Comparison of ENCODE assay signal across 1 cellular context in the genomic region with DNA sequence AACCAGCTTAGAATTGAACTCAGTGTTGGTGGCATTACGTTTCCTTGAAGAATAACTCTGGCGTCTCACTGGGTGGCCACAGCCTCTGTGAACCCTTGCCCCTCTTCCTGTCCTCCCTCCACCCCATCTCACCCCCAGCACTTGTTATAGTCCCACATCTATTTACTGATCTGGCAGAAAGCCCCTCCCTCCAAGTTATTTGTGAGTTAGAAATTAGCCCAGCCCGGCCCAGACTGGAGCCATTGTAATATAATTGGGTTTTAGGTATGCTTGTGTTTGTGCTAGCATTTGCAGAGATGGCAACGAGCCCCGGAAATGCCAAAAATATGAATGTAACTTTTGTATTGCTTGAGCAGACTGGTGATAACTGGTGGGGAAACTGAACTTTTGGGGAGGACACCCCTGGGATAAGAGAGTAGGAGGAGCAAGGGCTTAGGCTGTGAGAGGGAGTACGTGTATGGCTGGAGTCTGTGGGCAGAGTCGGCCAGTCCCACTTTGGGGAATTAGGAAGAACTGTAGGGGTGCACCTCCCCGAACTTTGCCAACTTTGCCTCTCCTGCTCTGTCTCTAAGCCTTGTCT.
TF ChIP-seq lines count a peak whose summit lies in the region.

No MANE protein-coding gene starts in this region.

TF ChIP-seq in IMR-90, 13 proteins besides CTCF, POLR2A, EP300 and RAD21:
- no peak for TF ChIP-seq CEBPB (IDR thresholded peaks at IDR 0.05; ENCODE audit: low read depth, low read length)
- TF ChIP-seq CHD1 (IDR thresholded peaks at IDR 0.05; ENCODE audit: low read depth, low read length): no peak
- no peak for TF ChIP-seq NFE2L2 (IDR thresholded peaks at IDR 0.05; ENCODE audit: low read depth, low read length)
- no peak for TF ChIP-seq RCOR1 (IDR thresholded peaks at IDR 0.05; ENCODE audit: insufficient replicate concordance, low read length)
- TF ChIP-seq, protein P1, sequence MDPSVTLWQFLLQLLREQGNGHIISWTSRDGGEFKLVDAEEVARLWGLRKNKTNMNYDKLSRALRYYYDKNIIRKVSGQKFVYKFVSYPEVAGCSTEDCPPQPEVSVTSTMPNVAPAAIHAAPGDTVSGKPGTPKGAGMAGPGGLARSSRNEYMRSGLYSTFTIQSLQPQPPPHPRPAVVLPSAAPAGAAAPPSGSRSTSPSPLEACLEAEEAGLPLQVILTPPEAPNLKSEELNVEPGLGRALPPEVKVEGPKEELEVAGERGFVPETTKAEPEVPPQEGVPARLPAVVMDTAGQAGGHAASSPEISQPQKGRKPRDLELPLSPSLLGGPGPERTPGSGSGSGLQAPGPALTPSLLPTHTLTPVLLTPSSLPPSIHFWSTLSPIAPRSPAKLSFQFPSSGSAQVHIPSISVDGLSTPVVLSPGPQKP (IDR thresholded peaks at IDR 0.05; ENCODE audit: borderline replicate concordance, low read depth, low read length): no peak
- TF ChIP-seq, protein P2, sequence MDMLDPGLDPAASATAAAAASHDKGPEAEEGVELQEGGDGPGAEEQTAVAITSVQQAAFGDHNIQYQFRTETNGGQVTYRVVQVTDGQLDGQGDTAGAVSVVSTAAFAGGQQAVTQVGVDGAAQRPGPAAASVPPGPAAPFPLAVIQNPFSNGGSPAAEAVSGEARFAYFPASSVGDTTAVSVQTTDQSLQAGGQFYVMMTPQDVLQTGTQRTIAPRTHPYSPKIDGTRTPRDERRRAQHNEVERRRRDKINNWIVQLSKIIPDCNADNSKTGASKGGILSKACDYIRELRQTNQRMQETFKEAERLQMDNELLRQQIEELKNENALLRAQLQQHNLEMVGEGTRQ (IDR thresholded peaks at IDR 0.05; ENCODE audit: low read depth, low read length): no peak
- no peak for TF ChIP-seq RFX5 (IDR thresholded peaks at IDR 0.05; ENCODE audit: low read depth, low read length)
- TF ChIP-seq MAZ (IDR thresholded peaks at IDR 0.05; ENCODE audit: borderline replicate concordance, low read depth, low read length): no peak
- no peak for TF ChIP-seq BHLHE40 (IDR thresholded peaks at IDR 0.05; ENCODE audit: low read depth, low read length)
- TF ChIP-seq SMC3 (IDR thresholded peaks at IDR 0.05; ENCODE audit: low read depth, low read length): no peak
- no peak for TF ChIP-seq MXI1 (IDR thresholded peaks at IDR 0.05; ENCODE audit: borderline replicate concordance, low read depth, low read length)
- TF ChIP-seq MAFK (IDR thresholded peaks at IDR 0.05; ENCODE audit: low read depth, low read length): no peak
- no peak for TF ChIP-seq FOS (IDR thresholded peaks at IDR 0.05; ENCODE audit: low read depth, low read length)
